In genomic region chr17:21423190-21423493, GRCh38 we compare ENCODE assay signal across 4 cellular contexts. TPM values are rescaled to one million over a fixed set of nuclear protein-coding genes. Genes with fewer than 3 reads are reported as not detected.
"Had no signal": no experiment of that assay in that cellular context is flagged by ENCODE, and none has a peak within 500 bp of the region (broad histone marks: within the 10 kb centered on the region; RNA-seq: fewer than 3 reads in every experiment).

No MANE protein-coding gene starts in this region.

RNA-seq across cellular contexts. Expression of gene KCNJ12, which starts 47.0 kb away (rescaled TPM):
- total RNA-seq: activated B cell treated with CpG ODN at 0.5 μM for 24 hours; activated CD4-positive, alpha-beta T cell treated with anti-CD3 and anti-CD28 coated beads, Interleukin-2, amount 10 ng/mL, durations not matched to agents 24 days and 14 days; activated CD8-positive, alpha-beta memory T cell treated with anti-CD3 and anti-CD28 coated beads, Interleukin-2, amount 10 ng/mL, durations not matched to agents 7 days and 5 days; activated naive CD4-positive, alpha-beta T cell treated with anti-CD3 and anti-CD28 coated beads, Interleukin-2, amount 50 U/mL, for 72 hours had no signal
